ENCODE assay signal across 17 cellular contexts in the genomic region with DNA sequence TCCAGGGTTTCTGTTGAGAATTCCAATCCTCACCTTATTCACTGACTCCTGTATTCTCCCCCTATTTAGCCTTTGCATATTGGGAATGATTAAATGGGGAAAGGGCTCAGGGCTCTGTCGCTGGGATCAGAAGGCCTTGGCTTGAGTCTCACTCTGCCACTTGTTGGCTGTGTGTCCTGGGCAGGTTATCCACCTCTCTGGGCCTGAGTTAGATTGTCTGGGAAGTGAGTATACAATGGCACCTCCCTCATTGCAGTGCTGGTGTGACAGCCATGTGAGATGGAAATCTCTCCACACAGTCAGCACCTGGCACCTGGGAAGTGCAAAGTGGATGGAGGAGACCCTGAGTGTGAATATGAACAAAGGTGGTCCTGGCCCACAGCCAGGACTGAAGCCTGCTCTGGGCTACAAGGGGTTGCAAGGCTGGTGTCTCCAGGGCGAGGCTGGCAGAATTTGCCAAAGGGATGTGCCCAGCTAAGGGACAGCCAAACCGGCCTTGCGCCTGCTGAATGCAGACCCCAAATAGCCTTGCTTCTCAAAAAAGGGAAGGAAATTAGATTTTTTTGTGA.
DNase-seq lines count a peak whose midpoint lies in the region; ATAC-seq, FAIRE-seq and TF ChIP-seq lines count a peak whose summit lies in the region.
"Had no signal": no experiment of that assay in that cellular context is flagged by ENCODE, and none has a peak within 500 bp of the region (broad histone marks: within the 10 kb centered on the region; RNA-seq: fewer than 3 reads in every experiment).

No MANE protein-coding gene starts in this region.

- H3K79me2 ChIP-seq in HepG2 (ENCODE audit: insufficient read depth, low read length) = no peaks in the 10 kb centered on the region
- no peaks in the 10 kb centered on the region for H3K79me2 ChIP-seq in SK-N-SH (ENCODE audit: insufficient read depth)

- TF ChIP-seq POLR2A in HepG2 (IDR thresholded peaks at IDR 0.05; ENCODE audit: insufficient read depth in 1 of 2, low read depth in 2 of 2, low read length in 2 of 2) = no peak
- no peak for TF ChIP-seq POLR2A in right lobe of liver (IDR thresholded peaks at IDR 0.05)

- no peak overlapping the region for H3K9ac ChIP-seq in HepG2 (ENCODE audit: insufficient read depth, low read depth, low read length)
- H3K9ac ChIP-seq in SK-N-MC (ENCODE audit: insufficient read length) = no peak overlapping the region
- no peak overlapping the region for H3K9ac ChIP-seq in SK-N-SH
- H3K9ac ChIP-seq: GM23248 had no signal

- H3K36me3 ChIP-seq in HepG2 (replicated peaks in 1 of 2; ENCODE audit: control insufficient read depth in 1 of 2, insufficient read depth in 2 of 2, low read length in 2 of 2) (no peaks in the 10 kb centered on the region), right lobe of liver (no peaks in the 10 kb centered on the region), SK-N-MC (ENCODE audit: insufficient read depth, low read length) (no peaks in the 10 kb centered on the region), SK-N-SH (replicated peaks in 1 of 2; ENCODE audit: control insufficient read depth in 1 of 2, insufficient read depth in 2 of 2, low read length in 1 of 2) (no peaks in the 10 kb centered on the region)
- H3K36me3 ChIP-seq: BE2C had no signal

- POLR2A ChIA-PET in HepG2 (lab: Yijun Ruan, JAX) = no interaction called here
- POLR2A ChIA-PET in SK-N-SH (lab: Yijun Ruan, JAX) = no interaction called here

- TF ChIP-seq CTCF in HepG2 (CRISPR knock-in tag; IDR thresholded peaks at IDR 0.05) (no peak), right lobe of liver (IDR thresholded peaks at IDR 0.05) (no peak), omental fat pad (IDR thresholded peaks at IDR 0.05) (no peak), SK-N-SH (IDR thresholded peaks at IDR 0.05) (no peak)

- in situ Hi-C loops in HepG2 (cut with HindIII; ENCODE audit: extremely low pct_ligation_motif_present, low pct_unique_long_range_greater_than_20kb) = no loop called here

- WGBS in HepG2 (ENCODE audit: low lambda C conversion rate) = 36% methylated on average over 4 of the region's 4 CpGs
- WGBS in right lobe of liver (ENCODE audit: insufficient coverage, low coverage, low lambda C conversion rate, missing lambda C conversion rate) = 85% methylated on average over 2 of the region's 4 CpGs
- WGBS in SK-N-SH (ENCODE audit: low lambda C conversion rate) = 70% methylated on average over 4 of the region's 4 CpGs

- H3K9me3 ChIP-seq in HepG2 (ENCODE audit: low read length) = no peaks in the 10 kb centered on the region
- no peaks in the 10 kb centered on the region for H3K9me3 ChIP-seq in right lobe of liver
- H3K9me3 ChIP-seq in SK-N-MC (ENCODE audit: low read depth, low read length) = no peaks in the 10 kb centered on the region
- H3K9me3 ChIP-seq in SK-N-SH = no peaks in the 10 kb centered on the region
- H3K9me3 ChIP-seq: BE2C had no signal

- no peaks in the 10 kb centered on the region for H4K20me1 ChIP-seq in HepG2 (ENCODE audit: insufficient read depth, low read length)
- H4K20me1 ChIP-seq in SK-N-SH (ENCODE audit: insufficient read depth) = no peaks in the 10 kb centered on the region

- no peak for FAIRE-seq in HepG2 (lab: Jason Lieb, UNC)
- FAIRE-seq: A204.1, GM12878, GM18507 had no signal

- intact Hi-C loops in HepG2 (cut with micrococcal nuclease; ENCODE audit: unreplicated experiment) (no loop called here), right lobe of liver (cut with DNase I) (no loop called here), posterior vena cava (cut with DNase I) (no loop called here)

- no peaks in the 10 kb centered on the region for H3F3A ChIP-seq in SK-N-SH (replicated peaks; ENCODE audit: insufficient read depth)

- no peak overlapping the region for H3K4me3 ChIP-seq in HepG2 (replicated peaks in 1 of 3; ENCODE audit: insufficient read depth in 1 of 3, low read depth in 2 of 3, low read length in 3 of 3)
- no peak overlapping the region for H3K4me3 ChIP-seq in right lobe of liver
- no peak overlapping the region for H3K4me3 ChIP-seq in SK-N-MC
- no peak overlapping the region for H3K4me3 ChIP-seq in SK-N-SH (ENCODE audit: low read depth in 2 of 2, low read length in 1 of 2)
- H3K4me3 ChIP-seq: GM12878, GM23248 had no signal

- no peaks in the 10 kb centered on the region for H3K4me1 ChIP-seq in HepG2 (ENCODE audit: insufficient read depth, low read length)
- no peaks in the 10 kb centered on the region for H3K4me1 ChIP-seq in right lobe of liver
- peaks cover 0 to 30% of the 10 kb centered on the region in 2 experiments; a peak in 1 of 4 replicates for H3K4me1 ChIP-seq in SK-N-SH (ENCODE audit: control insufficient read depth in 1 of 2, insufficient read depth in 2 of 2, low read depth in 1 of 2, low read length in 1 of 2)

- no peak for TF ChIP-seq EP300 in HepG2 (IDR thresholded peaks at IDR 0.05; ENCODE audit: low read depth in 2 of 2, low read length in 2 of 2)
- no peak for TF ChIP-seq EP300 in HepG2 (CRISPR knock-in tag; IDR thresholded peaks at IDR 0.05; ENCODE audit: borderline replicate concordance)
- no peak for TF ChIP-seq EP300 in SK-N-SH (IDR thresholded peaks at IDR 0.05; ENCODE audit: borderline replicate concordance in 1 of 2, low read depth in 1 of 2, low read length in 1 of 2)

- CTCF ChIA-PET in HepG2 (lab: Yijun Ruan, JAX; ENCODE audit: low intra/inter-chr PET ratio, low total read pairs) (no interaction called here), SK-N-SH (lab: Yijun Ruan, JAX) (interaction anchor here (1.5 kb wide), 1 partner anchor 23 kb away, joined by 3 read pairs; no protein-coding TSS in a partner anchor)

- no TSS peak for BruUV-seq in HepG2 (replicated peaks; lab: Mats Ljungman, UMichigan)

- no peak overlapping the region for H2AFZ ChIP-seq in HepG2 (ENCODE audit: low read length)
- no peak overlapping the region for H2AFZ ChIP-seq in SK-N-SH (ENCODE audit: low read depth)
- H2AFZ ChIP-seq: GM23248 had no signal

- ATAC-seq in HepG2 (no peak), right lobe of liver (no peak), omental fat pad (ENCODE audit: low FRiP score) (no peak)
- ATAC-seq: GM12878 had no signal

- no peak for TF ChIP-seq RAD21 in HepG2 (CRISPR knock-in tag; IDR thresholded peaks at IDR 0.05)
- TF ChIP-seq RAD21 in SK-N-SH (IDR thresholded peaks at IDR 0.05; ENCODE audit: low read length) = no peak

- H3K27me3 ChIP-seq in HepG2 (ENCODE audit: control insufficient read depth in 1 of 2, insufficient read depth in 2 of 2, low read length in 2 of 2) (peaks cover 2 to 39% of the 10 kb centered on the region in 2 experiments; a peak in 3 of 5 replicates), right lobe of liver (no peaks in the 10 kb centered on the region), SK-N-SH (ENCODE audit: insufficient read depth) (no peaks in the 10 kb centered on the region)
- H3K27me3 ChIP-seq: BE2C had no signal

- no peak overlapping the region for H3K4me2 ChIP-seq in HepG2 (ENCODE audit: low read depth, low read length)
- H3K4me2 ChIP-seq in SK-N-SH = no peak overlapping the region

- DNase-seq in HepG2 (ENCODE audit: low spot score) (no peak), right lobe of liver (no peak), SK-N-MC (ENCODE audit: low read depth, low spot score) (no peak), posterior vena cava (ENCODE audit: low spot score) (peak; percentile 22), omental fat pad (ENCODE audit: low spot score) (no peak), Kasumi-1 (lab: John Stamatoyannopoulos, UW) (no peak), SK-N-SH (no peak)
- DNase-seq: BE2C; CD8-positive, alpha-beta memory T cell; DMS53; GM23248; H7; IMR-90 had no signal

- H3K9me2 ChIP-seq in SK-N-SH = no peaks in the 10 kb centered on the region

- H3K27ac ChIP-seq in HepG2 (ENCODE audit: extremely low read length, insufficient read depth, low read length) = no peak overlapping the region
- no peak overlapping the region for H3K27ac ChIP-seq in right lobe of liver
- H3K27ac ChIP-seq in SK-N-MC = peak overlapping the region; percentile 77
- H3K27ac ChIP-seq in SK-N-SH (ENCODE audit: low read depth in 2 of 2, low read length in 1 of 2) = no peak overlapping the region
- H3K27ac ChIP-seq: GM23248, HL-60 had no signal

TF ChIP-seq in HepG2, 621 proteins besides CTCF, POLR2A, EP300 and RAD21 (continues in another document):
- no peak for TF ChIP-seq ZNF441 (CRISPR knock-in tag; IDR thresholded peaks at IDR 0.05; ENCODE audit: borderline replicate concordance)

TF ChIP-seq in SK-N-SH, 30 proteins besides CTCF, POLR2A, EP300 and RAD21:
- TF ChIP-seq SIN3A (IDR thresholded peaks at IDR 0.05; ENCODE audit: borderline replicate concordance, low read depth, low read length) (no peak), FOSL2 (IDR thresholded peaks at IDR 0.05; ENCODE audit: borderline replicate concordance, low read depth) (no peak), JUND (IDR thresholded peaks at IDR 0.05) (no peak), GATA2 (CRISPR knock-in tag; IDR thresholded peaks at IDR 0.05) (no peak), ELF1 (IDR thresholded peaks at IDR 0.05) (no peak), TCF12 (IDR thresholded peaks at IDR 0.05) (no peak), TEAD4 (IDR thresholded peaks at IDR 0.05; ENCODE audit: borderline replicate concordance, insufficient read depth) (no peak), GABPA (IDR thresholded peaks at IDR 0.05; ENCODE audit: low read depth) (no peak), NFIC (IDR thresholded peaks at IDR 0.05; ENCODE audit: borderline replicate concordance) (no peak)
- TF ChIP-seq, protein P1, sequence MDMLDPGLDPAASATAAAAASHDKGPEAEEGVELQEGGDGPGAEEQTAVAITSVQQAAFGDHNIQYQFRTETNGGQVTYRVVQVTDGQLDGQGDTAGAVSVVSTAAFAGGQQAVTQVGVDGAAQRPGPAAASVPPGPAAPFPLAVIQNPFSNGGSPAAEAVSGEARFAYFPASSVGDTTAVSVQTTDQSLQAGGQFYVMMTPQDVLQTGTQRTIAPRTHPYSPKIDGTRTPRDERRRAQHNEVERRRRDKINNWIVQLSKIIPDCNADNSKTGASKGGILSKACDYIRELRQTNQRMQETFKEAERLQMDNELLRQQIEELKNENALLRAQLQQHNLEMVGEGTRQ (IDR thresholded peaks at IDR 0.05; ENCODE audit: borderline replicate concordance, low read depth, low read length) = no peak
- TF ChIP-seq, protein P2, sequence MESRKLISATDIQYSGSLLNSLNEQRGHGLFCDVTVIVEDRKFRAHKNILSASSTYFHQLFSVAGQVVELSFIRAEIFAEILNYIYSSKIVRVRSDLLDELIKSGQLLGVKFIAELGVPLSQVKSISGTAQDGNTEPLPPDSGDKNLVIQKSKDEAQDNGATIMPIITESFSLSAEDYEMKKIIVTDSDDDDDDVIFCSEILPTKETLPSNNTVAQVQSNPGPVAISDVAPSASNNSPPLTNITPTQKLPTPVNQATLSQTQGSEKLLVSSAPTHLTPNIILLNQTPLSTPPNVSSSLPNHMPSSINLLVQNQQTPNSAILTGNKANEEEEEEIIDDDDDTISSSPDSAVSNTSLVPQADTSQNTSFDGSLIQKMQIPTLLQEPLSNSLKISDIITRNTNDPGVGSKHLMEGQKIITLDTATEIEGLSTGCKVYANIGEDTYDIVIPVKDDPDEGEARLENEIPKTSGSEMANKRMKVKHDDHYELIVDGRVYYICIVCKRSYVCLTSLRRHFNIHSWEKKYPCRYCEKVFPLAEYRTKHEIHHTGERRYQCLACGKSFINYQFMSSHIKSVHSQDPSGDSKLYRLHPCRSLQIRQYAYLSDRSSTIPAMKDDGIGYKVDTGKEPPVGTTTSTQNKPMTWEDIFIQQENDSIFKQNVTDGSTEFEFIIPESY (IDR thresholded peaks at IDR 0.05; ENCODE audit: borderline replicate concordance, low read depth) = no peak
